8 cellular contexts compared by ENCODE assay signal in the genomic region with DNA sequence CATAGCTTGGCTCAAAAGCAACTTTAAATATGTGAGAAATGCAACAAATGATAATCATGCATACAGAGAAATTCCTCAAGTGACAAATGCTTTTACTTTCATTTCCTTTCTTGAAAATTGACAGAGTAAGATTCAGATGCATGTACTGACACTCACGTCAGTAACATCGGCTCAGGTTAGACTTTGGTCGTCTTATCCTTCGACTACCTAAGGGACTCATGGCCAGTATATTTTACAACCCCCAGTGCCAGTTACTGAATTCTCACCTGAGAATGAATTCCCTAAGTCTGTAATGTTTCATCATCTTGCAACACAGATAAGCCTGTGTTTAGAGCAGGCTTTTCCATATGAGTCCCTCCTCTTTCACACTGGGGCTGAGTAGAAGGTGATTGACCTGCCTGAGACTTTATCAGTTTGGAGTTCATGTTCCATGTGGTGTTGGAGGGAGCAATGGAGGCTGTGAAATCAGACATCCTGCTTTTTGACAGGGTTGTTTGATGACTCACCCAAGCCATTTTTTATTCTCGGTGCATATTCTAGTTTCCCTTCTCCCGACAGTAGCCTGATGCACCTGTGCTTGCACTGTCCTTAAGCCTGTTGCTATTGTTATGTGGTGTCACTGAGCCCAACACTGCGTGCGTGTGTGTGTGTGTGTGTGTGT.
DNase-seq lines count a peak whose midpoint lies in the region; ATAC-seq lines count a peak whose summit lies in the region.

No MANE protein-coding gene starts in this region.

- peak overlapping the region; percentile 73 for H3K4me3 Mint-ChIP-seq in stimulated activated memory B cell treated with anti-CD40 and anti-IgM and Interleukin-4, amounts not matched to agents 10 μg/mL and 1 μg/mL and 100 μg/mL, for 72 hours

- H3K27ac Mint-ChIP-seq in stimulated activated memory B cell treated with anti-CD40 and anti-IgM and Interleukin-4, amounts not matched to agents 10 μg/mL and 1 μg/mL and 100 μg/mL, for 72 hours, result peak overlapping the region; percentile 95

- intact Hi-C loops in posterior cingulate gyrus (cut with DNase I), result no loop called here

- peaks cover 19% of the 10 kb centered on the region for H3K9me3 Mint-ChIP-seq in stimulated activated memory B cell treated with anti-CD40 and anti-IgM and Interleukin-4, amounts not matched to agents 10 μg/mL and 1 μg/mL and 100 μg/mL, for 72 hours

- H3K4me3 ChIP-seq in duodenal mucosa (ENCODE audit: low read depth in 1 of 2, low read length in 2 of 2) (peak overlapping the region; percentile 41 to 45), HAP-1 (no peak overlapping the region)

- peaks cover 52% of the 10 kb centered on the region for H3K4me1 Mint-ChIP-seq in stimulated activated memory B cell treated with anti-CD40 and anti-IgM and Interleukin-4, amounts not matched to agents 10 μg/mL and 1 μg/mL and 100 μg/mL, for 72 hours

- H3K27ac ChIP-seq in duodenal mucosa (ENCODE audit: low read depth, low read length), result no peak overlapping the region

- H3K27me3 Mint-ChIP-seq in stimulated activated memory B cell treated with anti-CD40 and anti-IgM and Interleukin-4, amounts not matched to agents 10 μg/mL and 1 μg/mL and 100 μg/mL, for 72 hours, result no peaks in the 10 kb centered on the region

- peaks cover 10% of the 10 kb centered on the region for H3K36me3 Mint-ChIP-seq in stimulated activated memory B cell treated with anti-CD40 and anti-IgM and Interleukin-4, amounts not matched to agents 10 μg/mL and 1 μg/mL and 100 μg/mL, for 72 hours

- H3K27me3 ChIP-seq in duodenal mucosa (ENCODE audit: control insufficient read depth in 1 of 2, insufficient read depth in 2 of 2, low read length in 2 of 2), result no peaks in the 10 kb centered on the region
- no peaks in the 10 kb centered on the region for H3K27me3 ChIP-seq in HAP-1 (ENCODE audit: low read depth)

- peak; percentile 62 for ATAC-seq in stimulated activated memory B cell treated with anti-CD40 and anti-IgM and Interleukin-4, amounts not matched to agents 10 μg/mL and 1 μg/mL and 100 μg/mL, for 72 hours

- no peaks in the 10 kb centered on the region for H3K36me3 ChIP-seq in duodenal mucosa (ENCODE audit: control insufficient read depth in 1 of 2, insufficient read depth in 2 of 2, low read length in 2 of 2)
- no peaks in the 10 kb centered on the region for H3K36me3 ChIP-seq in HAP-1 (replicated peaks)

- peak; percentile 40 for DNase-seq in activated CD4-positive, alpha-beta T cell treated with anti-CD3 and anti-CD28 coated beads for 48 hours
- no peak for DNase-seq in activated CD4-positive, alpha-beta T cell treated with anti-CD3 and anti-CD28 coated beads, Interleukin-2, amount 50 U/mL, for 4 hours
- DNase-seq in HCEC 1CT (peak; percentile 26), NCI-H146 (lab: John Stamatoyannopoulos, UW) (peak; percentile 76), posterior cingulate gyrus (no peak), HAP-1 (ENCODE audit: low spot score in 2 of 2) (no peak)

- H3K9me3 ChIP-seq in duodenal mucosa (ENCODE audit: control insufficient read depth in 1 of 2, low read length in 2 of 2) (no peaks in the 10 kb centered on the region), HAP-1 (peaks cover 3% of the 10 kb centered on the region; the same call in 1 of the 2 replicates)

- H3K4me1 ChIP-seq in duodenal mucosa (ENCODE audit: control insufficient read depth in 1 of 2, insufficient read depth in 2 of 2, low read length in 2 of 2) (peaks cover 8 to 9% of the 10 kb centered on the region in 2 donors), HAP-1 (no peaks in the 10 kb centered on the region)

- H3K9ac ChIP-seq in duodenal mucosa (ENCODE audit: low read depth in 1 of 2, low read length in 2 of 2), result no peak overlapping the region

- in situ Hi-C loops in HAP-1 (cut with MboI; ENCODE audit: low sequenced_read_pairs), result no loop called here

Comparison
In these comparisons a context has a peak if more than half of its experiments do, and no peak if none do; other contexts are left out.
1. DNase-seq: peak in activated CD4-positive, alpha-beta T cell treated with anti-CD3 and anti-CD28 coated beads for 48 hours (single experiment), HCEC 1CT (single experiment) and NCI-H146 (single experiment); none in activated CD4-positive, alpha-beta T cell treated with anti-CD3 and anti-CD28 coated beads, Interleukin-2, amount 50 U/mL, for 4 hours (0 of 2), posterior cingulate gyrus (0 of 10) and HAP-1 (0 of 2).